29 cellular contexts compared by ENCODE assay signal in genomic region chr9:27391495-27391894, GRCh38.
"Had no signal": no experiment of that assay in that cellular context is flagged by ENCODE, and none has a peak within 500 bp of the region (broad histone marks: within the 10 kb centered on the region; RNA-seq: fewer than 3 reads in every experiment).

No MANE protein-coding gene starts in this region.

- ATAC-seq: activated naive CD4-positive, alpha-beta T cell treated with anti-CD3 and anti-CD28 coated beads, Interleukin-2, amount 50 U/mL, for 72 hours; activated naive CD8-positive, alpha-beta T cell treated with anti-CD3 and anti-CD28 coated beads, Interleukin-2, amount 50 U/mL, for 24 hours; activated T-cell treated with anti-CD3 and anti-CD28 coated beads, Interleukin-2, amount 50 U/mL, for 4 hours; body of pancreas; PC-3; T-cell had no signal

- DNase-seq: activated B cell treated with CpG ODN at 0.5 μM for 24 hours; activated CD4-positive, alpha-beta memory T cell treated with anti-CD3 and anti-CD28 coated beads for 36 hours; activated CD4-positive, alpha-beta T cell treated with anti-CD3 and anti-CD28 coated beads, Interleukin-2, amount 10 ng/mL, durations not matched to agents 7 days and 5 days; activated CD8-positive, alpha-beta memory T cell treated with anti-CD3 and anti-CD28 coated beads for 24 hours; activated effector memory CD4-positive, alpha-beta T cell treated with anti-CD3 and anti-CD28 coated beads, Interleukin-2, amount 50 U/mL, for 16 hours; activated naive CD4-positive, alpha-beta T cell treated with Interleukin-2 at 50 U/mL for 16 hours; activated naive CD8-positive, alpha-beta T cell treated with anti-CD3 and anti-CD28 coated beads, Interleukin-2, amount 50 U/mL, for 24 hours; activated T-cell treated with anti-CD3 and anti-CD28 coated beads, Interleukin-2, amount 50 U/mL, for 4 hours; amniotic stem cell; body of pancreas; IMR-90; Kasumi-1; KBM-7; NCI-H1105 treated with DMSO at 0.1 percent for 48 hours; NCI-H1436 treated with DMSO at 0.1 percent for 48 hours; NCI-H187; NCI-H2081 treated with DMSO at 0.1 percent for 48 hours; NCI-H345; NCI-H510A; NCI-H526 treated with DMSO at 0.1 percent for 48 hours; PC-3; SHP77; T-cell; T-helper 2 cell; T1000 had no signal

- FAIRE-seq: RCC 7860, TTC549 had no signal

- H3K27ac ChIP-seq: ascending aorta, body of pancreas had no signal
